ENCODE assay signal across 7 cellular contexts in genomic region chr14:22391908-22392307, GRCh38.
A peak's percentile ranks its signal among the peaks of the same experiment; 100 is the strongest.
DNase-seq lines count a peak whose midpoint lies in the region; ATAC-seq and TF ChIP-seq lines count a peak whose summit lies in the region.

No MANE protein-coding gene starts in this region.

- H3K4me2 ChIP-seq in fibroblast of lung (ENCODE audit: extremely low read depth, insufficient read depth, low read length): no peak overlapping the region

- no peaks in the 10 kb centered on the region for H4K20me1 ChIP-seq in fibroblast of lung (ENCODE audit: control insufficient read depth, extremely low read depth, insufficient read depth, low read length)

- peak overlapping the region in 2 of 9 donors; percentile 51 to 62 for H3K27ac Mint-ChIP-seq in naive thymus-derived CD4-positive, alpha-beta T cell

- H3K27me3 ChIP-seq in GM06990 (replicated peaks; ENCODE audit: control insufficient read depth, insufficient read depth, low read length) (no peaks in the 10 kb centered on the region), RWPE2 (ENCODE audit: insufficient read depth, poor library complexity, severe bottlenecking) (no peaks in the 10 kb centered on the region), fibroblast of lung (ENCODE audit: control insufficient read depth, insufficient read depth, low read length) (peaks cover 13% of the 10 kb centered on the region)
- H3K27me3 ChIP-seq in naive thymus-derived CD4-positive, alpha-beta T cell (ENCODE audit: control insufficient read depth in 2 of 2, insufficient read depth in 2 of 2, low read length in 2 of 2): no peaks in the 10 kb centered on the region

- H3K4me3 Mint-ChIP-seq in naive thymus-derived CD4-positive, alpha-beta T cell: peak overlapping the region in 1 of 10 donors; percentile 36

- no peaks in the 10 kb centered on the region for H3K79me2 ChIP-seq in fibroblast of lung (ENCODE audit: control insufficient read depth, insufficient read depth, low read length)

- no peak overlapping the region for H3K9ac ChIP-seq in fibroblast of lung (ENCODE audit: insufficient read depth, low read length)

- H3K4me1 ChIP-seq in RWPE2 (ENCODE audit: insufficient read depth, poor library complexity, severe bottlenecking) (peaks cover 38% of the 10 kb centered on the region), fibroblast of lung (ENCODE audit: control insufficient read depth, extremely low read depth, insufficient read depth, low read length) (no peaks in the 10 kb centered on the region)
- no peaks in the 10 kb centered on the region for H3K4me1 ChIP-seq in naive thymus-derived CD4-positive, alpha-beta T cell (ENCODE audit: control insufficient read depth in 2 of 2, insufficient read depth in 2 of 2, low read length in 2 of 2)

- POLR2A ChIA-PET in naive thymus-derived CD4-positive, alpha-beta T cell (lab: Charles Lee): no interaction called here

- no peaks in the 10 kb centered on the region for H3K27me3 Mint-ChIP-seq in naive thymus-derived CD4-positive, alpha-beta T cell

- peak; percentile 37; the same call in 2 of the 3 replicates for ATAC-seq in RWPE2 (ENCODE audit: low read depth)
- peak; percentile 75 for ATAC-seq in naive thymus-derived CD4-positive, alpha-beta T cell
- no peak for ATAC-seq in HG02938 (IDR thresholded peaks at IDR 0.05; ENCODE audit: unreplicated experiment)

- CTCF ChIA-PET in naive thymus-derived CD4-positive, alpha-beta T cell (lab: Charles Lee): no interaction called here

- TF ChIP-seq CTCF in GM06990 (IDR thresholded peaks at IDR 0.05; ENCODE audit: insufficient read depth, low read length, poor library complexity, severe bottlenecking) (peak; percentile 74), RWPE2 (IDR thresholded peaks at IDR 0.05; ENCODE audit: poor library complexity, severe bottlenecking) (peak; percentile 92), fibroblast of lung (conservative IDR thresholded peaks at IDR 0.05 in 1 of 2, IDR thresholded peaks at IDR 0.05 in 1 of 2; ENCODE audit: low read depth in 1 of 2, low read length in 2 of 2) (peak; percentile 51 to 78)

- H3K9me3 Mint-ChIP-seq in naive thymus-derived CD4-positive, alpha-beta T cell: no peaks in the 10 kb centered on the region

- H3K36me3 Mint-ChIP-seq in naive thymus-derived CD4-positive, alpha-beta T cell: no peaks in the 10 kb centered on the region

- peak overlapping the region; percentile 76 for H3K27ac ChIP-seq in RWPE2 (ENCODE audit: poor library complexity, severe bottlenecking)
- H3K27ac ChIP-seq in fibroblast of lung (ENCODE audit: insufficient read depth, low read length): no peak overlapping the region
- no peak overlapping the region for H3K27ac ChIP-seq in naive thymus-derived CD4-positive, alpha-beta T cell (ENCODE audit: low read depth, low read length)

- no peak overlapping the region for H2AFZ ChIP-seq in fibroblast of lung (ENCODE audit: low read length)

- DNase-seq in GM06990 (ENCODE audit: extremely low read depth, insufficient read length) (no peak), HPDE6-E6E7 (ENCODE audit: extremely low spot score) (peak; percentile 54), RWPE2 (ENCODE audit: low spot score) (no peak), fibroblast of lung (ENCODE audit: low read depth in 2 of 2) (peak; percentile 70)
- DNase-seq in naive thymus-derived CD4-positive, alpha-beta T cell: no peak
- no peak for DNase-seq in central memory CD4-positive, alpha-beta T cell

- H3K4me3 ChIP-seq in GM06990 (replicated peaks; ENCODE audit: low read depth, low read length) (no peak overlapping the region), RWPE2 (ENCODE audit: severe bottlenecking) (no peak overlapping the region), fibroblast of lung (replicated peaks in 1 of 4; ENCODE audit: control extremely low read depth in 1 of 4, insufficient read depth in 1 of 4, low read depth in 3 of 4, low read length in 4 of 4) (no peak overlapping the region)
- H3K4me3 ChIP-seq in naive thymus-derived CD4-positive, alpha-beta T cell (ENCODE audit: low read length): no peak overlapping the region

- H3K36me3 ChIP-seq in GM06990 (ENCODE audit: control insufficient read depth, insufficient read depth, low read length) (no peaks in the 10 kb centered on the region), RWPE2 (ENCODE audit: low read depth) (no peaks in the 10 kb centered on the region), fibroblast of lung (ENCODE audit: control insufficient read depth, insufficient read depth, low read length) (no peaks in the 10 kb centered on the region)
- H3K36me3 ChIP-seq in naive thymus-derived CD4-positive, alpha-beta T cell (ENCODE audit: control insufficient read depth in 2 of 3, insufficient read depth in 3 of 3, low read length in 3 of 3): no peaks in the 10 kb centered on the region

- H3K9me3 ChIP-seq in RWPE2 (ENCODE audit: severe bottlenecking) (no peaks in the 10 kb centered on the region), fibroblast of lung (ENCODE audit: control insufficient read depth, insufficient read depth, low read depth, low read length) (no peaks in the 10 kb centered on the region)
- no peaks in the 10 kb centered on the region for H3K9me3 ChIP-seq in naive thymus-derived CD4-positive, alpha-beta T cell (ENCODE audit: control insufficient read depth in 2 of 3, low read length in 3 of 3)

- intact Hi-C loops in naive thymus-derived CD4-positive, alpha-beta T cell (cut with micrococcal nuclease): no loop called here

- peaks cover 0 to 5% (median 0%) of the 10 kb centered on the region in 7 donors for H3K4me1 Mint-ChIP-seq in naive thymus-derived CD4-positive, alpha-beta T cell

Comparison
In these comparisons a context has a peak if more than half of its experiments do, and no peak if none do; other contexts are left out.
1. DNase-seq: peak in HPDE6-E6E7 (single experiment) and fibroblast of lung (2 of 2); none in GM06990 (single experiment), RWPE2 (single experiment), naive thymus-derived CD4-positive, alpha-beta T cell (0 of 9) and central memory CD4-positive, alpha-beta T cell (single experiment).
2. Peak in every context shown above with its lines, with median percentiles within 50 percentile points of each other: CTCF ChIP-seq.